Comparison of ENCODE assay signal across 2 cellular contexts in genomic region chr2:46297546-46298271, GRCh38.
TF ChIP-seq lines count a peak whose summit lies in the region.

No MANE protein-coding gene starts in this region.

TF ChIP-seq in Ishikawa, 13 proteins besides CTCF, POLR2A, EP300 and RAD21 (continued from another document):
- TF ChIP-seq REST (IDR thresholded peaks at IDR 0.05; ENCODE audit: low read depth) (no peak), TCF12 (IDR thresholded peaks at IDR 0.05; ENCODE audit: low read depth) (no peak), USF1 (IDR thresholded peaks at IDR 0.05) (no peak), ZBTB7A (IDR thresholded peaks at IDR 0.05; ENCODE audit: low read depth) (no peak; the same call in 1 of the 2 replicates), CREB1 (IDR thresholded peaks at IDR 0.05; ENCODE audit: low read depth) (no peak), TAF1 (IDR thresholded peaks at IDR 0.05; ENCODE audit: low read depth) (0 out of 2 replicates have a peak, but pooled peaks have one; percentile 6)
TF ChIP-seq in Ishikawa: peak in this region for 5.

TF ChIP-seq in liver, 16 proteins besides CTCF, POLR2A, EP300 and RAD21 (continued from another document):
- TF ChIP-seq NR2F2 (IDR thresholded peaks at IDR 0.05) (no peak), HNF4A (conservative IDR thresholded peaks at IDR 0.05) (peak in 1 of 2 donors; percentile 36)
TF ChIP-seq in liver: peak in this region for 4.
